8 cellular contexts compared by ENCODE assay signal in genomic region chrX:52995135-52995973, GRCh38.
DNase-seq lines count a peak whose midpoint lies in the region; ATAC-seq, FAIRE-seq and TF ChIP-seq lines count a peak whose summit lies in the region.

No MANE protein-coding gene starts in this region.

- no peaks in the 10 kb centered on the region for H3K4me1 ChIP-seq in RWPE2 (ENCODE audit: insufficient read depth, poor library complexity, severe bottlenecking)

- H3K4me3 Mint-ChIP-seq in nephron progenitor cell = peak overlapping the region; percentile 92
- H3K4me3 Mint-ChIP-seq in stimulated activated naive CD8-positive, alpha-beta T cell treated with anti-CD3 and anti-CD28 coated beads, Interleukin-15, amount 100 ng/mL, for 72 hours = peak overlapping the region; percentile 85 to 94

- no peaks in the 10 kb centered on the region for H3K9me3 ChIP-seq in RWPE2 (ENCODE audit: severe bottlenecking)

- peak; percentile 54 for TF ChIP-seq CTCF in RWPE2 (IDR thresholded peaks at IDR 0.05; ENCODE audit: poor library complexity, severe bottlenecking)
- TF ChIP-seq CTCF in nephron progenitor cell (IDR thresholded peaks at IDR 0.05) = peak; percentile 44

- H3K36me3 Mint-ChIP-seq in nephron progenitor cell (ENCODE audit: low read depth) = no peaks in the 10 kb centered on the region

- peaks cover 4% of the 10 kb centered on the region for H3K27me3 Mint-ChIP-seq in nephron progenitor cell (ENCODE audit: low read depth, poor library complexity)
- H3K27me3 Mint-ChIP-seq in stimulated activated naive CD8-positive, alpha-beta T cell treated with anti-CD3 and anti-CD28 coated beads, Interleukin-15, amount 100 ng/mL, for 72 hours = no peaks in the 10 kb centered on the region

- H3K27me3 ChIP-seq in RWPE2 (ENCODE audit: insufficient read depth, poor library complexity, severe bottlenecking) = no peaks in the 10 kb centered on the region

- TF ChIP-seq POLR2A in H54 (IDR thresholded peaks at IDR 0.05; ENCODE audit: low read depth, low read length) = peak; percentile 41

- peak; percentile 96 for DNase-seq in ELR (ENCODE audit: low read depth)
- peak; percentile 35 for DNase-seq in H54 (ENCODE audit: insufficient read length, low spot score)
- peak; percentile 88 for DNase-seq in LoVo (ENCODE audit: low spot score)
- DNase-seq in RWPE2 (ENCODE audit: low spot score) = peak; percentile 91
- DNase-seq in activated effector memory CD4-positive, alpha-beta T cell treated with anti-CD3 and anti-CD28 coated beads, Interleukin-2, amount 50 U/mL, for 16 hours = peak; percentile 96
- peak; percentile 91 for DNase-seq in fibroblast of the conjunctiva (ENCODE audit: low read depth)
- DNase-seq in nephron progenitor cell = peak; percentile 85
- peak; percentile 87 to 94 for DNase-seq in stimulated activated naive CD8-positive, alpha-beta T cell treated with anti-CD3 and anti-CD28 coated beads, Interleukin-15, amount 100 ng/mL, for 72 hours

- no peaks in the 10 kb centered on the region for H3K36me3 ChIP-seq in RWPE2 (ENCODE audit: low read depth)

- peak overlapping the region; percentile 34 for H3K27ac ChIP-seq in RWPE2 (ENCODE audit: poor library complexity, severe bottlenecking)

- FAIRE-seq in H54 (lab: Jason Lieb, UNC) = no peak

- peaks cover 53% of the 10 kb centered on the region for H3K9me3 Mint-ChIP-seq in nephron progenitor cell
- no peaks in the 10 kb centered on the region for H3K9me3 Mint-ChIP-seq in stimulated activated naive CD8-positive, alpha-beta T cell treated with anti-CD3 and anti-CD28 coated beads, Interleukin-15, amount 100 ng/mL, for 72 hours

- peak overlapping the region; percentile 63 for H3K4me3 ChIP-seq in RWPE2 (ENCODE audit: severe bottlenecking)

- peak; percentile 98 for ATAC-seq in RWPE2 (ENCODE audit: low read depth)
- ATAC-seq in stimulated activated naive CD8-positive, alpha-beta T cell treated with anti-CD3 and anti-CD28 coated beads, Interleukin-15, amount 100 ng/mL, for 72 hours = peak; percentile 98

- H3K4me1 Mint-ChIP-seq in nephron progenitor cell = peaks cover 15% of the 10 kb centered on the region
- H3K4me1 Mint-ChIP-seq in stimulated activated naive CD8-positive, alpha-beta T cell treated with anti-CD3 and anti-CD28 coated beads, Interleukin-15, amount 100 ng/mL, for 72 hours = peaks cover 41% of the 10 kb centered on the region

- H3K27ac Mint-ChIP-seq in nephron progenitor cell = peak overlapping the region; percentile 100
- H3K27ac Mint-ChIP-seq in stimulated activated naive CD8-positive, alpha-beta T cell treated with anti-CD3 and anti-CD28 coated beads, Interleukin-15, amount 100 ng/mL, for 72 hours = peak overlapping the region; percentile 99 to 100

Comparison
In these comparisons a context has a peak if more than half of its experiments do, and no peak if none do; other contexts are left out.
1. Peak in every context shown above with its lines: DNase-seq, ATAC-seq, H3K4me3 ChIP-seq and H3K27ac ChIP-seq.
2. DNase-seq: peak in every context shown above with its lines; median percentile 96 in ELR; 96 in activated effector memory CD4-positive, alpha-beta T cell treated with anti-CD3 and anti-CD28 coated beads, Interleukin-2, amount 50 U/mL, for 16 hours; 91 in RWPE2; 91 in fibroblast of the conjunctiva; 90 in stimulated activated naive CD8-positive, alpha-beta T cell treated with anti-CD3 and anti-CD28 coated beads, Interleukin-15, amount 100 ng/mL, for 72 hours; 88 in LoVo; 85 in nephron progenitor cell; 35 in H54.